Comparison of ENCODE assay signal across 1 cellular context in the genomic region with DNA sequence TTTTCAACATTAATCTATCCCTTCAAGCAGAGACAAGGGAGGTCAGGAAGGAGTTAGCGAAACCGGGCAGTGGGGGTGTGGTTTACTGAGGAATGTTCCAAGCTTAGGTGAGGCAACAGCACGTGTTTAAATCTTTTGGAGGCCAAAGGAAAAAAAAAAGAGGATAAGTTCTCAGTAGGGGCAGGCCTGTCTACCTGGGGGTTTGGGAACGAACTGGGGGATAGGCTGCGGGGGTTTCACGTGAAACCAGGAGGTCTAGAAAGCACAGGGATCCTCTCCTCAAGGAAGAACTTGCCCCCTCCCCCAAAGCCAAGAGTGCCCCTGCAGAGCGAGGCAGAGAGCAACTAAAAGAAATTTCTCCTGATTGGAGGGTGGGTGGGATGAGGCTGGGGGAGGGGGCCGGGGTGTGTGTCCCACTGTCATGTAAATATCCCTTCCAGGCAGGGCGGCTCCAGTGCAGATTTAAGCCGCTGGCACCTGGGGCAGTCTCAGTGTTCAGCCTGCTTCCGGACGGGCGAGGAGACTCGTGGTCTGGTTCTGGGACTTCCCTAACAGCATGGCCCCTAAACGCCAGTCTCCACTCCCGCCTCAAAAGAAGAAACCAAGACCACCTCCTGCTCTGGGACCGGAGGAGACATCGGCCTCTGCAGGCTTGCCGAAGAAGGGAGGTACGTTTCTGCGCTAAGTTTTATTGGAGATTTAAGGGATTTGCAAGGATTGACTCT.
TF ChIP-seq lines count a peak whose summit lies in the region.

No MANE protein-coding gene starts in this region.

TF ChIP-seq in SK-N-SH, 30 proteins besides CTCF, POLR2A, EP300 and RAD21 (continued from another document):
- no peak for TF ChIP-seq PBX3 (IDR thresholded peaks at IDR 0.05)
TF ChIP-seq in SK-N-SH: peak in this region for 0.
